ENCODE assay signal across 8 cellular contexts in the genomic region with DNA sequence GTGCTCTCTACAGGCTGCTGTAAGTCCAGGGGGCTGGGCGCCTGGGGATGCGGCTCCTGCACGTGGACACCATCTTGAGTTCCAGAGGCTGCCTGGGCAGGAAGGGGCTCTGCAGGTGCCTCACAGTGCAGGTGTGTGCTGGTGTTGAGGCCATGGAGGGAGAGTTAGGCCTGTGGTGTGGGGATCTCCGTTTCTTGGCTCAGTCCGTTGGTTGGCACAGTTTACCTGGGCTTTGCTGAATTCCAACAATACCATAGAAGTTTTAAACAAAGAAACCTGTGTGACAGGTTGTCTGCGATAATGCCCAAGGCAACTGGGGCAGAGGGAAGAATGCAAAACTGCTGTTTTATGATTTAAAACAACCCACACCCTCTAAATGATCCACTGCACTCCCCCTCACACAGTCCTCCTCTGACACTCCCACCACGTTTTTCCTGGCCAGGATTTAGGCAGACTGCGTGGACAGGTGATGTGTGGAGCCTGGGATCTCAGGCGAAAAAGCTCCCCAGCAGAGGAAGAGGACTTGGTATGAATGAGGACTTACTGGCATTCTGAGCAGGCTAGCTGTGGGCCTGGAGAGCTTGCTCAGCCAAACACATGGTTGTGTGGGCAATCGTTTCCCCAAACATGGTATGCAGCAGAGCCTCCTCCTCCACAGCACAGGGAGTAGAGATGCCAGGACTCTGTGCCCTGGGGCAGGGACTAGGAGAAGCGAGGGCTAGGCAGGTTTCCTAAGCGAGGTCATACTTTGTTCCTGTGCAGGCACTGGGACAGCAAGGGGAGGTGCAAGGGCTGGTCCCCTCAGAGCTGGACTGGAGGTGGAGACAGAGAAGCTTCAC.
DNase-seq lines count a peak whose midpoint lies in the region; FAIRE-seq and TF ChIP-seq lines count a peak whose summit lies in the region.
"Not testable (repeated sequence)": the region's sequence is repeated elsewhere in the genome, so short reads cannot be mapped to it uniquely, and the experiment has no call there.

No MANE protein-coding gene starts in this region.

- in situ Hi-C loops in transverse colon (cut with MboI; ENCODE audit: low pct_ligation_motif_present in 1 of 4, low pct_unique_long_range_greater_than_20kb in 1 of 4, low sequenced_read_pairs in 3 of 4): not testable (repeated sequence)

- not testable (repeated sequence) for FAIRE-seq in kidney (lab: Jason Lieb, UNC)

- 58 to 71% methylated on average over 11 to 12 of the region's 12 CpGs for WGBS in esophagus, 2 donors
- WGBS in transverse colon (ENCODE audit: low coverage in 1 of 2), 2 donors: 58% methylated on average over 11 of the region's 12 CpGs; no CpG with 5 or more reads in 1 of the 2 donors

- TF ChIP-seq POLR2A in transverse colon (IDR thresholded peaks at IDR 0.05): not testable (repeated sequence)

- TF ChIP-seq EP300 in transverse colon (IDR thresholded peaks at IDR 0.05; ENCODE audit: low read depth): not testable (repeated sequence)

- H3K27ac ChIP-seq in esophagus (ENCODE audit: low read depth in 2 of 2, low read length in 1 of 2): peak overlapping the region; percentile 87 to 90
- not testable (repeated sequence) for H3K27ac ChIP-seq in kidney (ENCODE audit: low read depth in 2 of 2, low read length in 2 of 2)
- peak overlapping the region; percentile 42 to 48 for H3K27ac ChIP-seq in mucosa of rectum (ENCODE audit: low read depth in 2 of 2, low read length in 2 of 2)
- H3K27ac ChIP-seq in transverse colon: peak overlapping the region; percentile 46 to 66 (median 62)

- H3K4me3 ChIP-seq in esophagus (ENCODE audit: low read depth in 1 of 2, low read length in 2 of 2); kidney (ENCODE audit: low read length in 2 of 2); mucosa of rectum (ENCODE audit: low read length in 2 of 2); transverse colon: not testable (repeated sequence)

- not testable (repeated sequence) for H3K9me3 ChIP-seq in esophagus (ENCODE audit: control insufficient read depth in 2 of 2, insufficient read depth in 1 of 2, low read depth in 1 of 2, low read length in 1 of 2); kidney (ENCODE audit: control insufficient read depth in 1 of 2, low read length in 2 of 2); mucosa of rectum (ENCODE audit: control insufficient read depth in 2 of 2, low read length in 2 of 2); transverse colon

- not testable (repeated sequence) for H3K9ac ChIP-seq in kidney (ENCODE audit: low read length in 2 of 2); mucosa of rectum (ENCODE audit: low read depth in 1 of 2, low read length in 2 of 2)

- intact Hi-C loops in kidney (cut with DNase I); transverse colon (cut with DNase I; ENCODE audit: low total_unique reads): not testable (repeated sequence)

- H3K36me3 ChIP-seq in esophagus (ENCODE audit: control insufficient read depth in 2 of 2, insufficient read depth in 2 of 2, low read length in 1 of 2); kidney (ENCODE audit: control insufficient read depth in 1 of 2, insufficient read depth in 2 of 2, low read length in 2 of 2); mucosa of rectum (ENCODE audit: control insufficient read depth in 2 of 2, insufficient read depth in 2 of 2, low read length in 2 of 2); transverse colon: not testable (repeated sequence)

- not testable (repeated sequence) for H3K4me1 ChIP-seq in esophagus (ENCODE audit: control insufficient read depth in 2 of 2, insufficient read depth in 2 of 2, low read length in 1 of 2); kidney (ENCODE audit: control insufficient read depth in 1 of 2, insufficient read depth in 1 of 2, low read depth in 1 of 2, low read length in 2 of 2); mucosa of rectum (ENCODE audit: control insufficient read depth in 2 of 2, insufficient read depth in 2 of 2, low read length in 2 of 2); transverse colon

- not testable (repeated sequence) for TF ChIP-seq CTCF in kidney (IDR thresholded peaks at IDR 0.05; ENCODE audit: borderline replicate concordance, extremely low read depth, insufficient read depth); transverse colon (IDR thresholded peaks at IDR 0.05)

- H3K27me3 ChIP-seq in esophagus (ENCODE audit: control insufficient read depth in 1 of 2, insufficient read depth in 2 of 2, low read length in 2 of 2); mucosa of rectum (ENCODE audit: control insufficient read depth in 2 of 2, insufficient read depth in 2 of 2, low read length in 2 of 2); transverse colon: not testable (repeated sequence)

- DNase-seq in AG08395 (ENCODE audit: low spot score): peak; percentile 2
- peak; percentile 16 for DNase-seq in H4 (ENCODE audit: low spot score)
- peak; percentile 16 for DNase-seq in NCI-H1048 (lab: John Stamatoyannopoulos, UW)
- peak; percentile 17 for DNase-seq in activated effector memory CD4-positive, alpha-beta T cell treated with anti-CD3 and anti-CD28 coated beads, Interleukin-2, amount 50 U/mL, for 16 hours
- peak; percentile 41 for DNase-seq in kidney
- peak; percentile 45 for DNase-seq in transverse colon
